Comparison of ENCODE assay signal across 8 cellular contexts in the genomic region with DNA sequence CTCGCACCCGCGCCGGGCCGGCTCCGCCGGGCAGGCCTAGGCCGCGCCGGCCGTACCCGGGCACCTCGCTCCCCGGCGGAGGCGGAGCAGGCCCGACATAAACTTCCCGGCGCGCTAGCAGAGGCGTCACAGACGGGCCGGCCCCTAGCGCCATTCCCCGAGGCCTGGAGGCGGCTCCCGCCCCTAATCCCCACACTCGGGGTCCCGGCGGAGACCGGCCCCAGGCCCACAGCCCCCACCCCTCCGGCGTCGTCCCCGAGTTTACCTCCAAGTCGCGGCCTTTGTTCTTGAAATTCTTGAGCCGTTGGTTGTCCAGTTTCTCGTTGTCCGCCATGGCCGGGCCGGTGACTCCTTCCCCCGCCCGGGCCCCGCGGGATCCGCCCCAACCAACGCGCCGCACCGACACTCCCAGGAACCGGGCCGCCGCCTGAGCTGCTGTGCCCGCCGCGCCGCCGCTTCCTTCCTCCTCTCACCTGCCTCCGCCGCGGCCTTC. TPM values are rescaled to one million over a fixed set of nuclear protein-coding genes. Genes with fewer than 3 reads are reported as not detected.
A peak's percentile ranks its signal among the peaks of the same experiment; 100 is the strongest.
DNase-seq lines count a peak whose midpoint lies in the region; ATAC-seq and TF ChIP-seq lines count a peak whose summit lies in the region.

No MANE protein-coding gene starts in this region.

- intact Hi-C loops in PC-9 (cut with micrococcal nuclease; ENCODE audit: unreplicated experiment), result loop anchor here (1.0 to 10.0 kb wide), 6 partner anchors 112 to 860 kb away; a partner anchor contains a TSS
- intact Hi-C loops in left cardiac atrium (cut with DNase I), result loop anchor here in 1 of 2 donors (5.0 kb wide), 1 partner anchor 657 kb away; a partner anchor contains a TSS

- H3K36me3 Mint-ChIP-seq in CD4-positive, CD25-positive, alpha-beta regulatory T cell, result peaks cover 5% of the 10 kb centered on the region
- H3K36me3 Mint-ChIP-seq in activated naive CD8-positive, alpha-beta T cell treated with anti-CD3 and anti-CD28 coated beads, Interleukin-2, amount 50 U/mL, for 24 hours (ENCODE audit: low read depth), result peaks cover 46% of the 10 kb centered on the region

- no peaks in the 10 kb centered on the region for H3K36me3 ChIP-seq in CD4-positive, CD25-positive, alpha-beta regulatory T cell (ENCODE audit: control insufficient read depth, insufficient read depth, low read length)
- peaks cover 16% of the 10 kb centered on the region for H3K36me3 ChIP-seq in PC-9 (ENCODE audit: low read depth)
- H3K36me3 ChIP-seq in rectal smooth muscle tissue (ENCODE audit: control insufficient read depth, insufficient read depth, low read length), result no peaks in the 10 kb centered on the region

- peaks cover 65% of the 10 kb centered on the region for H3K79me2 ChIP-seq in PC-9 (ENCODE audit: low read depth)

- no TSS peak for BruUV-seq in PC-9 (replicated peaks; lab: Mats Ljungman, UMichigan)

- POLR2A ChIA-PET in PC-9 (lab: Charles Lee; ENCODE audit: unreplicated experiment), result interaction anchor here (0.5 to 0.6 kb wide), 3 partner anchors 102 to 1605 kb away, joined by 5 to 14 read pairs (median 13); no protein-coding TSS in a partner anchor

- no peak overlapping the region for H3K4me3 ChIP-seq in CD4-positive, CD25-positive, alpha-beta regulatory T cell (ENCODE audit: low read depth, low read length)
- H3K4me3 ChIP-seq in PC-9 (peak overlapping the region; percentile 86), rectal smooth muscle tissue (ENCODE audit: low read length) (peak overlapping the region; percentile 89)

- peak overlapping the region; percentile 88 to 99 (median 95) for H3K4me3 Mint-ChIP-seq in CD4-positive, CD25-positive, alpha-beta regulatory T cell
- H3K4me3 Mint-ChIP-seq in activated naive CD8-positive, alpha-beta T cell treated with anti-CD3 and anti-CD28 coated beads, Interleukin-2, amount 50 U/mL, for 24 hours, result peak overlapping the region; percentile 94

- peak in 2 of 3 donors; percentile 58 to 64 for DNase-seq in CD4-positive, CD25-positive, alpha-beta regulatory T cell
- peak; percentile 27 for DNase-seq in GM19240 (ENCODE audit: insufficient read length, low spot score)
- DNase-seq in PC-9, result peak; percentile 36 to 78
- no peak for DNase-seq in activated naive CD8-positive, alpha-beta T cell treated with anti-CD3 and anti-CD28 coated beads, Interleukin-2, amount 50 U/mL, for 24 hours
- peak; percentile 80 for DNase-seq in left cardiac atrium
- DNase-seq in A172 (ENCODE audit: low spot score), result no peak

- no peaks in the 10 kb centered on the region for H3K27me3 ChIP-seq in CD4-positive, CD25-positive, alpha-beta regulatory T cell (ENCODE audit: control insufficient read depth, insufficient read depth, low read length)
- H3K27me3 ChIP-seq in PC-9 (ENCODE audit: insufficient read depth, low read depth) (no peaks in the 10 kb centered on the region), rectal smooth muscle tissue (ENCODE audit: control insufficient read depth, insufficient read depth, low read length) (no peaks in the 10 kb centered on the region)

- CTCF ChIA-PET in PC-9 (lab: Charles Lee), result interaction anchor here (0.7 kb wide), 1 partner anchor 711 kb away, joined by 4 read pairs; no protein-coding TSS in a partner anchor

- peaks cover 43% of the 10 kb centered on the region for H4K20me1 ChIP-seq in PC-9 (ENCODE audit: insufficient read depth)

- peak overlapping the region; percentile 92 for H3K27ac ChIP-seq in CD4-positive, CD25-positive, alpha-beta regulatory T cell (ENCODE audit: insufficient read depth, low read length, poor library complexity, severe bottlenecking)
- peak overlapping the region; percentile 98 for H3K27ac ChIP-seq in PC-9
- peak overlapping the region; percentile 98 for H3K27ac ChIP-seq in rectal smooth muscle tissue (ENCODE audit: low read depth, low read length)

- no peaks in the 10 kb centered on the region for H3K9me3 ChIP-seq in CD4-positive, CD25-positive, alpha-beta regulatory T cell (ENCODE audit: control insufficient read depth in 2 of 2, low read length in 2 of 2)
- no peaks in the 10 kb centered on the region for H3K9me3 ChIP-seq in PC-9 (ENCODE audit: insufficient read depth, low read depth)

- H3K27me3 Mint-ChIP-seq in CD4-positive, CD25-positive, alpha-beta regulatory T cell, result no peaks in the 10 kb centered on the region
- H3K27me3 Mint-ChIP-seq in activated naive CD8-positive, alpha-beta T cell treated with anti-CD3 and anti-CD28 coated beads, Interleukin-2, amount 50 U/mL, for 24 hours, result no peaks in the 10 kb centered on the region

- peak overlapping the region; percentile 83; the same call in 1 of the 2 replicates for H2AFZ ChIP-seq in PC-9

- no peaks in the 10 kb centered on the region for H3K9me2 ChIP-seq in PC-9 (ENCODE audit: insufficient read depth)

- peak overlapping the region; percentile 77 for H3K9ac ChIP-seq in rectal smooth muscle tissue (ENCODE audit: low read length)

- peaks cover 55% of the 10 kb centered on the region for H3K4me1 ChIP-seq in CD4-positive, CD25-positive, alpha-beta regulatory T cell (ENCODE audit: control insufficient read depth, insufficient read depth, low read length, poor library complexity, severe bottlenecking)
- H3K4me1 ChIP-seq in PC-9 (replicated peaks; ENCODE audit: insufficient read depth) (peaks cover 44% of the 10 kb centered on the region), rectal smooth muscle tissue (ENCODE audit: control insufficient read depth, insufficient read depth, low read length) (peaks cover 25% of the 10 kb centered on the region)

- no peak for TF ChIP-seq CTCF in PC-9 (conservative IDR thresholded peaks at IDR 0.05)

- H3K4me1 Mint-ChIP-seq in CD4-positive, CD25-positive, alpha-beta regulatory T cell, result peaks cover 34 to 72% (median 57%) of the 10 kb centered on the region in 4 donors
- peaks cover 60% of the 10 kb centered on the region for H3K4me1 Mint-ChIP-seq in activated naive CD8-positive, alpha-beta T cell treated with anti-CD3 and anti-CD28 coated beads, Interleukin-2, amount 50 U/mL, for 24 hours

- peaks cover 16% of the 10 kb centered on the region for H3F3A ChIP-seq in PC-9 (ENCODE audit: insufficient read depth, low read depth)

- peaks cover 0 to 5% (median 0%) of the 10 kb centered on the region in 7 donors for H3K9me3 Mint-ChIP-seq in CD4-positive, CD25-positive, alpha-beta regulatory T cell
- H3K9me3 Mint-ChIP-seq in activated naive CD8-positive, alpha-beta T cell treated with anti-CD3 and anti-CD28 coated beads, Interleukin-2, amount 50 U/mL, for 24 hours, result peaks cover 30% of the 10 kb centered on the region

- ATAC-seq in CD4-positive, CD25-positive, alpha-beta regulatory T cell (ENCODE audit: low read depth in 2 of 2), result peak; percentile 9 to 13
- peak; percentile 54 for ATAC-seq in HG03354 (IDR thresholded peaks at IDR 0.05; ENCODE audit: poor library complexity, severe bottlenecking, unreplicated experiment)
- peak; percentile 55 for ATAC-seq in activated naive CD8-positive, alpha-beta T cell treated with anti-CD3 and anti-CD28 coated beads, Interleukin-2, amount 50 U/mL, for 24 hours
- peak; percentile 71 to 81 for ATAC-seq in left cardiac atrium

- peak overlapping the region; percentile 39 for H3K4me2 ChIP-seq in PC-9

- peak overlapping the region in 2 of 3 donors; percentile 97 for H3K27ac Mint-ChIP-seq in CD4-positive, CD25-positive, alpha-beta regulatory T cell
- H3K27ac Mint-ChIP-seq in activated naive CD8-positive, alpha-beta T cell treated with anti-CD3 and anti-CD28 coated beads, Interleukin-2, amount 50 U/mL, for 24 hours, result peak overlapping the region; percentile 98

RNA-seq across cellular contexts. Expression of a gene that starts 0.4 kb away (rescaled TPM):
- total RNA-seq in CD4-positive, CD25-positive, alpha-beta regulatory T cell, result 55.2 TPM
- 1 to 10 TPM; 6.9 to 9.5 (median 8.2) TPM for polyA plus RNA-seq in CD4-positive, CD25-positive, alpha-beta regulatory T cell
- 49.2 and 61.0 TPM in 2 replicates for total RNA-seq in PC-9 (2021)
- total RNA-seq in left cardiac atrium, result 10 to 100 TPM; 88.2 to 95.7 TPM
- total RNA-seq in A172 (2014; rRNA removed; shearing (Covaris generic)), result 30.7 and 40.6 TPM in 2 replicates

Comparison
In these comparisons a context has a peak if more than half of its experiments do, and no peak if none do; other contexts are left out.
1. ATAC-seq: peak in every context shown above with its lines; median percentile 76 in left cardiac atrium; 55 in activated naive CD8-positive, alpha-beta T cell treated with anti-CD3 and anti-CD28 coated beads, Interleukin-2, amount 50 U/mL, for 24 hours; 54 in HG03354; 11 in CD4-positive, CD25-positive, alpha-beta regulatory T cell.
2. DNase-seq: peak in CD4-positive, CD25-positive, alpha-beta regulatory T cell (2 of 3), GM19240 (single experiment), PC-9 (2 of 2) and left cardiac atrium (single experiment); none in activated naive CD8-positive, alpha-beta T cell treated with anti-CD3 and anti-CD28 coated beads, Interleukin-2, amount 50 U/mL, for 24 hours (single experiment) and A172 (single experiment).
3. Peak in every context shown above with its lines, with median percentiles within 50 percentile points of each other: H3K27ac ChIP-seq.